ENCODE assay signal across 11 cellular contexts in the genomic region with DNA sequence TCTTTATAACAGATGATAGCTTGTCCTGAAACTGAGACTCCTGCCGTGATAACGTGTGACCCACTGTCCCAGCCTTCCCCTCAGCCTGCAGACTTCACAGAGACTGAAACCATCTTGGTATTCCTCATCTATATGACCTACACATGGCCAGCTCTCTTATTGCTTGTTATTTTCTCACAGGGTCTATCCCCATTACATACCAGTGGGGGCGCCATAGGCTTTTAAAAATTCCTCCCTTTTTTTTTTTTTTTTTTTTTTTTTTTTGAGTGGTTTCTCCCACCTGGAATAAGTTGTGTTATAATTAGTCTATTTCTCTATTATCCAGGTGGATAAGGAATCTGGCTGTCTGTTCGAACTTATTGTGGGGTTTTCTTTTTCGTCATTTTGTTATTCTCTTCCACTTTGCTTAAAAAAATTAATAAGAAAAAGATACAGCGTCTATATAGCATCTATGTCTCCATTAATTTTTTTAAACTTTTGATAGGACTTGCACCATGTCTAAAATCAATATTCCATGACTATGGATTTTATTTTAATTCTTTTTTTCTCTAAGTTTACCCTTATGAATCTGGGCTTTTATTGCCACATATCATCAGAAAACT. TPM values are rescaled to one million over a fixed set of nuclear protein-coding genes. Genes with fewer than 3 reads are reported as not detected.
A peak's percentile ranks its signal among the peaks of the same experiment; 100 is the strongest.
DNase-seq lines count a peak whose midpoint lies in the region; ATAC-seq, FAIRE-seq and TF ChIP-seq lines count a peak whose summit lies in the region.
"Had no signal": no experiment of that assay in that cellular context is flagged by ENCODE, and none has a peak within 500 bp of the region (broad histone marks: within the 10 kb centered on the region; RNA-seq: fewer than 3 reads in every experiment).

No MANE protein-coding gene starts in this region.

- TF ChIP-seq CTCF in H1 (IDR thresholded peaks at IDR 0.05; ENCODE audit: control extremely low read depth in 1 of 3, insufficient read depth in 1 of 3, low read depth in 1 of 3, low read length in 3 of 3) = peak in 2 of 3 experiments; percentile 25 to 27; a peak in 2 of 4 replicates
- peak; percentile 57 for TF ChIP-seq CTCF in retinal pigment epithelial cell (conservative IDR thresholded peaks at IDR 0.05; ENCODE audit: low read depth, low read length)

- TF ChIP-seq RAD21 in H1 (IDR thresholded peaks at IDR 0.05 in 1 of 2, conservative IDR thresholded peaks at IDR 0.05 in 1 of 2; ENCODE audit: low read depth in 2 of 2, low read length in 2 of 2) = peak; percentile 44 to 45

- no peak overlapping the region for H2BK20ac ChIP-seq in H1 (ENCODE audit: low read length)

- 59% methylated on average over 5 of the region's 6 CpGs; no CpG with 5 or more reads in 1 of the 2 experiments for WGBS in H1 (ENCODE audit: extremely low coverage in 1 of 2, insufficient coverage in 1 of 2, insufficient read length in 1 of 2, insufficient replicate concordance in 2 of 2, low coverage in 1 of 2, low lambda C conversion rate in 2 of 2, missing lambda C conversion rate in 1 of 2), 2 experiments

- CTCF ChIA-PET in H1 (lab: Charles Lee; ENCODE audit: partially characterized antibody) = interaction anchor here (0.9 to 1.0 kb wide), 2 partner anchors 13 kb away, joined by 3 read pairs; no protein-coding TSS in a partner anchor

- no peak overlapping the region for H3K56ac ChIP-seq in H1 (replicated peaks; ENCODE audit: insufficient read length, low read depth, low read length)

- no peaks in the 10 kb centered on the region for H3K4me1 ChIP-seq in H1 (replicated peaks in 1 of 4; ENCODE audit: control insufficient read depth in 3 of 4, insufficient read depth in 4 of 4, low read length in 3 of 4)
- H3K4me1 ChIP-seq: BLaER1 treated with 17β-estradiol and CSF1 and Interleukin-3, amounts not matched to agents 10 nM and 100 nM had no signal

- H2BK15ac ChIP-seq in H1 (ENCODE audit: low read length) = no peak overlapping the region

- H3K18ac ChIP-seq in H1 (ENCODE audit: extremely low read depth, low read length) = no peak overlapping the region

- no peak overlapping the region for H3K23ac ChIP-seq in H1 (ENCODE audit: insufficient read length)

- POLR2A ChIA-PET in H1 (lab: Charles Lee; ENCODE audit: partially characterized antibody) = interaction anchor here (1.3 kb wide), 1 partner anchor 27 kb away, joined by 3 read pairs; no protein-coding TSS in a partner anchor

- no peak overlapping the region for H2AFZ ChIP-seq in H1 (ENCODE audit: low read length)

- no peak overlapping the region for H2BK120ac ChIP-seq in H1 (replicated peaks; ENCODE audit: low read depth, low read length)

- H4K91ac ChIP-seq in H1 (replicated peaks; ENCODE audit: insufficient read length, low read length) = no peak overlapping the region

- peaks cover 0 to under 1% (median under 1%) of the 10 kb centered on the region in 4 experiments; a peak in 3 of 8 replicates for H3K36me3 ChIP-seq in H1 (ENCODE audit: control insufficient read depth in 2 of 4, insufficient read depth in 4 of 4, low read length in 3 of 4)
- H3K36me3 ChIP-seq: BLaER1 treated with 17β-estradiol and CSF1 and Interleukin-3, amounts not matched to agents 10 nM and 100 nM had no signal

- H3K79me2 ChIP-seq in H1 (ENCODE audit: control insufficient read depth in 1 of 2, insufficient read depth in 2 of 2, low read length in 2 of 2) = no peaks in the 10 kb centered on the region

- H3K4me3 ChIP-seq in H1 (ENCODE audit: extremely low read depth in 1 of 4, insufficient read depth in 2 of 4, low read depth in 3 of 4, low read length in 4 of 4) = no peak overlapping the region
- no peak overlapping the region for H3K4me3 ChIP-seq in retinal pigment epithelial cell (ENCODE audit: low read length)
- H3K4me3 ChIP-seq: BLaER1 treated with 17β-estradiol and CSF1 and Interleukin-3, amounts not matched to agents 10 nM and 100 nM had no signal

- H2BK5ac ChIP-seq in H1 (ENCODE audit: low read depth, low read length) = no peak overlapping the region

- no peaks in the 10 kb centered on the region for H3K79me1 ChIP-seq in H1 (ENCODE audit: low read depth, low read length)

- H3K23me2 ChIP-seq in H1 (ENCODE audit: low read depth, low read length) = no peaks in the 10 kb centered on the region

- DNase-seq in NOMO-1 treated with DMSO at 0.1 percent for 48 hours (lab: John Stamatoyannopoulos, UW; ENCODE audit: unreplicated experiment) (peak; percentile 13), NOMO-1 treated with dmso at 0.1 percent for 144 hours (lab: John Stamatoyannopoulos, UW; ENCODE audit: unreplicated experiment) (no peak), MV-4-11 (lab: John Stamatoyannopoulos, UW) (peak; percentile 0), H1 (ENCODE audit: low read depth in 1 of 2, low spot score in 2 of 2) (no peak), retinal pigment epithelial cell (ENCODE audit: low read depth) (no peak), GM19238 (ENCODE audit: insufficient read length, low spot score) (no peak)
- DNase-seq in stimulated activated CD8-positive, alpha-beta memory T cell treated with anti-CD3 and anti-CD28 coated beads, Interleukin-4, amount 100 ng/mL, for 48 hours = no peak
- DNase-seq: activated gamma-delta T cell treated with Interleukin-2 at 50 U/mL for 16 hours; stimulated activated naive CD4-positive, alpha-beta T cell had no signal

- H2BK12ac ChIP-seq in H1 (ENCODE audit: low read depth, low read length) = no peak overlapping the region

- H3K4ac ChIP-seq in H1 (replicated peaks; ENCODE audit: insufficient read length, low read depth, low read length) = no peak overlapping the region

- no peak overlapping the region for H3K27ac ChIP-seq in H1 (ENCODE audit: low read depth, low read length)
- H3K27ac ChIP-seq: BLaER1 treated with 17β-estradiol and CSF1 and Interleukin-3, amounts not matched to agents 10 nM and 100 nM had no signal

- H4K5ac ChIP-seq in H1 (ENCODE audit: insufficient read length, low read depth, low read length) = no peak overlapping the region

- no peak for TF ChIP-seq POLR2A in H1 (IDR thresholded peaks at IDR 0.05; ENCODE audit: control extremely low read depth in 1 of 2, low read depth in 2 of 2, low read length in 2 of 2)

- H4K8ac ChIP-seq in H1 (ENCODE audit: extremely low read depth, insufficient read depth, low read length) = no peak overlapping the region

- H3K14ac ChIP-seq in H1 (ENCODE audit: insufficient read length) = no peak overlapping the region

- no peak overlapping the region for H3K4me2 ChIP-seq in H1 (ENCODE audit: insufficient read depth in 1 of 2, low read depth in 2 of 2, low read length in 2 of 2)
- H3K4me2 ChIP-seq: BLaER1 treated with 17β-estradiol and CSF1 and Interleukin-3, amounts not matched to agents 10 nM and 100 nM had no signal

- H4K20me1 ChIP-seq in H1 (replicated peaks in 1 of 2; ENCODE audit: control insufficient read depth in 1 of 2, insufficient read depth in 2 of 2, low read length in 2 of 2) = no peaks in the 10 kb centered on the region
- H4K20me1 ChIP-seq: BLaER1 treated with 17β-estradiol and CSF1 and Interleukin-3, amounts not matched to agents 10 nM and 100 nM had no signal

- H3K9me3 ChIP-seq in H1 (ENCODE audit: insufficient read depth in 2 of 2, low read depth in 1 of 2, low read length in 1 of 2) = no peaks in the 10 kb centered on the region

- no peaks in the 10 kb centered on the region for H3K27me3 ChIP-seq in H1 (replicated peaks in 1 of 4; ENCODE audit: control insufficient read depth in 3 of 4, extremely low read depth in 1 of 4, insufficient read depth in 3 of 4, low read length in 3 of 4)
- H3K27me3 ChIP-seq: BLaER1 treated with 17β-estradiol and CSF1 and Interleukin-3, amounts not matched to agents 10 nM and 100 nM had no signal

- no peak for TF ChIP-seq EP300 in H1 (IDR thresholded peaks at IDR 0.05; ENCODE audit: borderline replicate concordance in 1 of 2, low read depth in 2 of 2, low read length in 2 of 2)

- ATAC-seq in GM21360 (IDR thresholded peaks at IDR 0.05; ENCODE audit: unreplicated experiment) = no peak

- H3K9ac ChIP-seq in H1 (replicated peaks in 1 of 4; ENCODE audit: extremely low read depth in 1 of 4, low read depth in 3 of 4, low read length in 3 of 4) = no peak overlapping the region
- H3K9ac ChIP-seq: BLaER1 treated with 17β-estradiol and CSF1 and Interleukin-3, amounts not matched to agents 10 nM and 100 nM had no signal

- peak; percentile 13 for FAIRE-seq in H1 (lab: Jason Lieb, UNC)

- H2AK5ac ChIP-seq in H1 (ENCODE audit: low read depth, low read length) = no peak overlapping the region

TF ChIP-seq in H1, 55 proteins besides CTCF, POLR2A, EP300 and RAD21 (continues in another document):
- TF ChIP-seq TCF12 (IDR thresholded peaks at IDR 0.05; ENCODE audit: low read depth, low read length) (no peak), ZNF274 (IDR thresholded peaks at IDR 0.05; ENCODE audit: borderline replicate concordance, extremely low read depth, low read length) (no peak), NANOG (IDR thresholded peaks at IDR 0.05; ENCODE audit: insufficient read depth, low read depth, low read length, poor library complexity, severe bottlenecking) (no peak), FOSL1 (IDR thresholded peaks at IDR 0.05; ENCODE audit: insufficient read depth, low read depth, low read length) (no peak), CEBPB (IDR thresholded peaks at IDR 0.05; ENCODE audit: low read depth, low read length) (no peak), RFX5 (IDR thresholded peaks at IDR 0.05; ENCODE audit: borderline replicate concordance, low read depth, low read length) (no peak), RBBP5 (IDR thresholded peaks at IDR 0.05; ENCODE audit: borderline replicate concordance, low read depth, low read length) (no peak), SIX5 (IDR thresholded peaks at IDR 0.05; ENCODE audit: low read depth, low read length) (no peak)

RNA-seq across cellular contexts. Expression of gene GYG2, which starts 47.2 kb away (rescaled TPM):
- 65.3 and 65.4 TPM in 2 replicates for total RNA-seq in H1 (2021; fragmentation: NEBNext Ultra II Directional; extraction: Animal tissue kit (Norgen Biotek cat#: 25700))
- polyA plus RNA-seq in H1 (2011; rRNA removed) = 52.8 and 63.7 TPM in 2 replicates
- polyA plus RNA-seq in H1 (2011; cell fraction: cytosol; rRNA removed) = 60.6 TPM
- 54.9 TPM for polyA plus RNA-seq in H1 (2011; cell fraction: nucleus; rRNA removed)
- 49.3 to 58.7 TPM (median 56.4 TPM) in 4 replicates for polyA plus RNA-seq in H1 (2012, experiment 1 of 2)
- 26.6 TPM for polyA plus RNA-seq in H1 (2012, experiment 2 of 2)
- polyA plus RNA-seq in H1 (2013, experiment 1 of 2) = 29.1 TPM
- 29.7 TPM for polyA plus RNA-seq in H1 (2013, experiment 2 of 2)
- 78.1 and 104 TPM in 2 replicates for polyA minus RNA-seq in H1 (2011; rRNA and poly(A)+ RNA removed)
- polyA minus RNA-seq in H1 (2011; cell fraction: cytosol; rRNA and poly(A)+ RNA removed) = 55.3 TPM
- polyA minus RNA-seq in H1 (2011; cell fraction: nucleus; rRNA and poly(A)+ RNA removed) = 40.5 TPM

RNA-seq across cellular contexts. Expression of gene ARSD, which starts 53.2 kb away (rescaled TPM):
- 3.2 and 3.4 TPM in 2 replicates for total RNA-seq in H1 (2021; fragmentation: NEBNext Ultra II Directional; extraction: Animal tissue kit (Norgen Biotek cat#: 25700))
- polyA plus RNA-seq in H1 (2011; rRNA removed) = 1.8 and 3.5 TPM in 2 replicates
- 2.4 TPM for polyA plus RNA-seq in H1 (2011; cell fraction: cytosol; rRNA removed)
- polyA plus RNA-seq in H1 (2011; cell fraction: nucleus; rRNA removed) = 3.8 TPM
- polyA plus RNA-seq in H1 (2012, experiment 1 of 2) = 2.2 to 2.5 TPM (median 2.3 TPM) in 4 replicates
- polyA plus RNA-seq in H1 (2012, experiment 2 of 2) = 2.2 TPM
- 3.9 TPM for polyA plus RNA-seq in H1 (2013, experiment 1 of 2)
- polyA plus RNA-seq in H1 (2013, experiment 2 of 2) = 3.7 TPM
- 2.9 and 4.5 TPM in 2 replicates for polyA minus RNA-seq in H1 (2011; rRNA and poly(A)+ RNA removed)
- polyA minus RNA-seq in H1 (2011; cell fraction: cytosol; rRNA and poly(A)+ RNA removed) = 3.4 TPM
- polyA minus RNA-seq in H1 (2011; cell fraction: nucleus; rRNA and poly(A)+ RNA removed) = 2.1 TPM

Comparison
In these comparisons a context has a peak if more than half of its experiments do, and no peak if none do; other contexts are left out.
1. DNase-seq: peak in NOMO-1 treated with DMSO at 0.1 percent for 48 hours (single experiment) and MV-4-11 (single experiment); none in NOMO-1 treated with dmso at 0.1 percent for 144 hours (single experiment), H1 (0 of 2), retinal pigment epithelial cell (single experiment), stimulated activated CD8-positive, alpha-beta memory T cell treated with anti-CD3 and anti-CD28 coated beads, Interleukin-4, amount 100 ng/mL, for 48 hours (single experiment) and GM19238 (single experiment).